14 cellular contexts compared by ENCODE assay signal in the genomic region with DNA sequence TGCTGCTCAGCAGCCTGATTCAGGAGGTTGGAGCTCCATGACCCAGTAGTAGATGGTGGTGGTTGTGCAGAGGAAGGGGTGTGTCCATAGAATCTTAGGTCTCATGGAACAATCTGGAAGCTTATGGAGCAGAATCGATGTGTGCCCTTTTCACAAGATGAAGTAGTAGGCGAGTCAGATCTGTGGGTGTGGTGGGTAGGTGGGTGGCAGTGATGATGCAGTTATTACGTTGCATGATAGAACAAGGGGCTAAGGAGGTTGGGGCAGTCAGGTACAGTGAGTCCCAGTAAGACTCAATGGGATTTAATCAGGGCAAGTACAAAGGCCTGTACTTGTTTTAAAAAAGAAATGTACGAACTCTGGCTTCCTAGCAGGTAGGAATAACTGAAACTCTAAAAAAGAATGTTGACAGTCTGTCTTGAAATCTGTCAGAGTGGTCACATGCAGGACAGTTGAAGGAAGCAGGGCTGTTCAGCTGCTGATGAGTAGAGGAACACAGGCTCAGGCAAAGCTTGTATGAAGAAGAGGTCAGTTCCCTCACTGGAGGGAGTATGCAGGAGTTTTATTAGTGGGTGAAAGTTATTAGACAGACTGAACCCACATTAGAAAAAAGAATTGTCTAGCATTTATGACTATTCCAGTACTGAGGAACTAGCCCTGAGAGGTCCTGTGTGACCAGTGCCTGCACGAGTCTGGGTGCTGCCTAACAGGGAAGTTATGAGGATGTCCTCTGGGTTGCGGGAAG. TPM values are rescaled to one million over a fixed set of nuclear protein-coding genes. Genes with fewer than 3 reads are reported as not detected.
A peak's percentile ranks its signal among the peaks of the same experiment; 100 is the strongest.
DNase-seq lines count a peak whose midpoint lies in the region; ATAC-seq and TF ChIP-seq lines count a peak whose summit lies in the region.
"Had no signal": no experiment of that assay in that cellular context is flagged by ENCODE, and none has a peak within 500 bp of the region (broad histone marks: within the 10 kb centered on the region; RNA-seq: fewer than 3 reads in every experiment).

No MANE protein-coding gene starts in this region.

- H3K27me3 ChIP-seq in skeletal muscle satellite cell (ENCODE audit: control insufficient read depth, insufficient read depth, low read length), result no peaks in the 10 kb centered on the region
- H3K27me3 ChIP-seq: cardiac muscle cell, heart left ventricle, upper lobe of left lung had no signal

- H3K9me3 Mint-ChIP-seq in HFFc6, result no peaks in the 10 kb centered on the region
- H3K9me3 Mint-ChIP-seq in central memory CD8-positive, alpha-beta T cell, result no peaks in the 10 kb centered on the region
- peaks cover 6% of the 10 kb centered on the region for H3K9me3 Mint-ChIP-seq in Calu3 (ENCODE audit: low read depth, unreplicated experiment)

- no peaks in the 10 kb centered on the region for H3K9me3 ChIP-seq in skeletal muscle satellite cell (replicated peaks; ENCODE audit: low read length)
- H3K9me3 ChIP-seq: heart left ventricle, upper lobe of left lung had no signal

- TF ChIP-seq CTCF in HFFc6 (IDR thresholded peaks at IDR 0.05) (no peak), Calu3 (IDR thresholded peaks at IDR 0.05; ENCODE audit: unreplicated experiment) (no peak)

- H3K9ac ChIP-seq in skeletal muscle satellite cell (ENCODE audit: low read depth, low read length), result no peak overlapping the region

- H3K4me3 ChIP-seq in skeletal muscle satellite cell (ENCODE audit: low read length), result no peak overlapping the region
- H3K4me3 ChIP-seq: cardiac muscle cell, heart left ventricle, upper lobe of left lung had no signal

- peaks cover 16% of the 10 kb centered on the region for H3K4me1 ChIP-seq in skeletal muscle satellite cell (ENCODE audit: control insufficient read depth, insufficient read depth, low read length)

- intact Hi-C loops in Calu3 (cut with micrococcal nuclease; ENCODE audit: unreplicated experiment), result no loop called here

- H3K27ac Mint-ChIP-seq in HFFc6 (peak overlapping the region; percentile 45), Calu3 (ENCODE audit: unreplicated experiment) (no peak overlapping the region)
- H3K27ac Mint-ChIP-seq in central memory CD8-positive, alpha-beta T cell (ENCODE audit: low read depth), result peak overlapping the region; percentile 10

- BruUV-seq in Calu3 (replicated peaks; lab: Mats Ljungman, UMichigan), result no TSS peak

- no peak for ATAC-seq in central memory CD8-positive, alpha-beta T cell (replicated peaks; ENCODE audit: extremely low read depth, poor library complexity, severe bottlenecking)

- CTCF ChIA-PET in Calu3 (lab: Charles Lee), result interaction anchor here (0.5 kb wide), 2 partner anchors 26 to 90 kb away, joined by 4 read pairs; no protein-coding TSS in a partner anchor

- H3K4me2 ChIP-seq in skeletal muscle satellite cell (ENCODE audit: low read length), result peak overlapping the region; percentile 14

- H3K4me3 Mint-ChIP-seq in HFFc6, result 0 out of 2 replicates have a peak overlapping the region, but pooled peaks have one; percentile 24
- no peak overlapping the region for H3K4me3 Mint-ChIP-seq in central memory CD8-positive, alpha-beta T cell
- no peak overlapping the region for H3K4me3 Mint-ChIP-seq in Calu3 (ENCODE audit: low read depth, unreplicated experiment)

- no peaks in the 10 kb centered on the region for H3K36me3 ChIP-seq in skeletal muscle satellite cell (ENCODE audit: insufficient read depth, low read length)
- H3K36me3 ChIP-seq: cardiac muscle cell had no signal

- H3K27me3 Mint-ChIP-seq in HFFc6 (ENCODE audit: insufficient read depth) (peaks cover 7% of the 10 kb centered on the region), Calu3 (ENCODE audit: unreplicated experiment) (no peaks in the 10 kb centered on the region)
- H3K27me3 Mint-ChIP-seq in central memory CD8-positive, alpha-beta T cell, result no peaks in the 10 kb centered on the region

- H3K4me1 Mint-ChIP-seq in HFFc6 (ENCODE audit: low read depth) (peaks cover 39% of the 10 kb centered on the region), Calu3 (ENCODE audit: low read depth, unreplicated experiment) (peaks cover 47% of the 10 kb centered on the region)
- H3K4me1 Mint-ChIP-seq in central memory CD8-positive, alpha-beta T cell, result peaks cover 63% of the 10 kb centered on the region

- DNase-seq in activated CD8-positive, alpha-beta memory T cell treated with anti-CD3 and anti-CD28 coated beads, Interleukin-2, amount 50 U/mL, for 4 hours, result peak; percentile 51
- no peak for DNase-seq in activated CD8-positive, alpha-beta memory T cell treated with anti-CD3 and anti-CD28 coated beads, Interleukin-2, amount 50 U/mL, for 48 hours
- no peak for DNase-seq in HFFc6
- no peak for DNase-seq in central memory CD8-positive, alpha-beta T cell (ENCODE audit: low spot score in 2 of 2)
- DNase-seq in Calu3, result no peak
- DNase-seq in cerebellum (ENCODE audit: low spot score), result no peak
- no peak for DNase-seq in HuH-7.5 (ENCODE audit: low spot score)
- DNase-seq: heart left ventricle, KBM-7, NCI-H146, NCI-H526 treated with DMSO at 0.1 percent for 48 hours, upper lobe of left lung had no signal

- H3K36me3 Mint-ChIP-seq in HFFc6 (ENCODE audit: low read depth) (peaks cover 18% of the 10 kb centered on the region), Calu3 (ENCODE audit: insufficient read depth, unreplicated experiment) (peaks cover 28% of the 10 kb centered on the region)
- H3K36me3 Mint-ChIP-seq in central memory CD8-positive, alpha-beta T cell (ENCODE audit: insufficient read depth), result peaks cover 8% of the 10 kb centered on the region

RNA-seq across cellular contexts. Expression of a gene that starts 9.3 kb away (rescaled TPM):
- 1 to 10 TPM; 3.2 to 3.7 (median 3.4) TPM for total RNA-seq in HFFc6 (2021; fragmentation: NEBNext Ultra II Directional; extraction: Animal tissue kit (Norgen Biotek cat#: 25700))
- total RNA-seq in skeletal muscle satellite cell (2012; rRNA removed), result 2.3 and 2.6 TPM in 2 replicates
- 23.3 and 24.4 TPM in 2 replicates for total RNA-seq in Calu3 (2022)
- total RNA-seq in cerebellum, result 22.0 TPM
